ENCODE assay signal across 16 cellular contexts in the genomic region with DNA sequence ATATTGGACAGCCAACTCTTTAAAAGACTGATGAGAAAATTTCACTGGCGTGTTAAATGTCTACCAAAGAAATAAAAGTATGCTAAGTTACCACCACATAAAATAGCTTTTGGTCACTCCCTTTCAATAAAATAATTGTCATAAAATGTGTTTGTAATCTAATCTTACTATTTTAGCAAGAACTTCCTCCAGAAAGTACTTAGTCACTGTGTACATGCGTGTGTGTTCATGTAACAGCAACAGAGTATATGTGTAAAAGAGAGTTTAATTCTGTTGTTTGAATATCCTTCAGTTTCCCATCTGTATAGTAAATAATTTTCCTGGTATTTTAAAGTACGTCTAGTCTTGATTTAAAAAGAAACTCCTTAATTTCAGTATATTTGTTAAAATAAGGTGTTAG. TPM values are rescaled to one million over a fixed set of nuclear protein-coding genes. Genes with fewer than 3 reads are reported as not detected.
DNase-seq lines count a peak whose midpoint lies in the region; ATAC-seq, FAIRE-seq and TF ChIP-seq lines count a peak whose summit lies in the region.
"Had no signal": no experiment of that assay in that cellular context is flagged by ENCODE, and none has a peak within 500 bp of the region (broad histone marks: within the 10 kb centered on the region; RNA-seq: fewer than 3 reads in every experiment).

No MANE protein-coding gene starts in this region.

- H3K36me3 ChIP-seq in PC-3 (ENCODE audit: low read depth, low read length) (no peaks in the 10 kb centered on the region), muscle layer of duodenum (ENCODE audit: control insufficient read depth in 1 of 2, insufficient read depth in 2 of 2, low read length in 2 of 2) (no peaks in the 10 kb centered on the region), transverse colon (no peaks in the 10 kb centered on the region)
- H3K36me3 ChIP-seq: SJCRH30 had no signal

- TF ChIP-seq CTCF in PC-3 (conservative IDR thresholded peaks at IDR 0.05; ENCODE audit: low read depth, low read length) = no peak
- no peak for TF ChIP-seq CTCF in transverse colon (IDR thresholded peaks at IDR 0.05)

- H3F3A ChIP-seq in PC-3 (ENCODE audit: low read length, unreplicated experiment) = no peaks in the 10 kb centered on the region

- H3K9me3 ChIP-seq in PC-3 (ENCODE audit: low read length) = no peaks in the 10 kb centered on the region
- H3K9me3 ChIP-seq in muscle layer of duodenum (ENCODE audit: control insufficient read depth in 1 of 2, low read length in 2 of 2) = no peaks in the 10 kb centered on the region
- H3K9me3 ChIP-seq in transverse colon = no peaks in the 10 kb centered on the region
- H3K9me3 ChIP-seq: SJCRH30 had no signal

- 45 to 50% methylated on average over 3 of the region's 3 CpGs for WGBS in transverse colon (ENCODE audit: low coverage in 1 of 2), 2 donors

- POLR2A ChIA-PET in PC-3 (lab: Charles Lee; ENCODE audit: unreplicated experiment) = interaction anchor here (0.5 to 0.6 kb wide), 2 partner anchors 32 to 119 kb away, joined by 3 read pairs; no protein-coding TSS in a partner anchor

- H3K27ac ChIP-seq in PC-3 (ENCODE audit: low read length) = peak overlapping the region; percentile 59
- H3K27ac ChIP-seq in muscle layer of duodenum (ENCODE audit: low read length) = peak overlapping the region; percentile 5
- H3K27ac ChIP-seq in transverse colon = peak overlapping the region; percentile 66 to 72 (median 70)
- H3K27ac ChIP-seq: PC-9, SJCRH30 had no signal

- FAIRE-seq in colon (lab: Jason Lieb, UNC) = peak; percentile 85

- H2AFZ ChIP-seq in PC-3 (ENCODE audit: low read length) = no peak overlapping the region
- H2AFZ ChIP-seq: PC-9 had no signal

- H3K27me3 ChIP-seq in PC-3 (ENCODE audit: low read length) (no peaks in the 10 kb centered on the region), muscle layer of duodenum (ENCODE audit: low read depth, low read length) (no peaks in the 10 kb centered on the region), transverse colon (no peaks in the 10 kb centered on the region)
- H3K27me3 ChIP-seq: SJCRH30 had no signal

- no peak for TF ChIP-seq EP300 in transverse colon (IDR thresholded peaks at IDR 0.05; ENCODE audit: low read depth)

- no TSS peak for BruUV-seq in PC-3 (replicated peaks; lab: Mats Ljungman, UMichigan)

- H3K4me1 ChIP-seq in PC-3 (ENCODE audit: insufficient read depth, low read length) = peaks cover 28% of the 10 kb centered on the region
- no peaks in the 10 kb centered on the region for H3K4me1 ChIP-seq in muscle layer of duodenum (ENCODE audit: control insufficient read depth in 1 of 2, insufficient read depth in 2 of 2, low read length in 2 of 2)
- H3K4me1 ChIP-seq in transverse colon = peaks cover 0 to 36% (median 20%) of the 10 kb centered on the region in 4 donors

- peak overlapping the region; percentile 9; the same call in 1 of the 2 replicates for H3K4me2 ChIP-seq in PC-3 (ENCODE audit: low read length)
- H3K4me2 ChIP-seq: PC-9 had no signal

- peak; percentile 47 for DNase-seq in PC-3
- no peak for DNase-seq in transverse colon
- no peak for DNase-seq in SKM-1 treated with dmso at 0.1 percent for 144 hours (lab: John Stamatoyannopoulos, UW; ENCODE audit: unreplicated experiment)
- no peak for DNase-seq in middle frontal gyrus (ENCODE audit: extremely low spot score, low spot score)
- DNase-seq: CD4-positive, alpha-beta memory T cell; H7; NCI-H1417; NCI-H1930; NCI-H446; NCI-H69; NK-92 treated with Interleukin-12 subunit alpha and Interleukin-12 subunit beta, amount 100 ng/mL, for 24 hours; PC-9; SJCRH30 had no signal

- no peaks in the 10 kb centered on the region for H3K79me2 ChIP-seq in PC-3 (ENCODE audit: low read length)

- ATAC-seq in PC-3 (peak; percentile 79), HG02759 (IDR thresholded peaks at IDR 0.05; ENCODE audit: unreplicated experiment) (no peak)

- no peak overlapping the region for H3K9ac ChIP-seq in PC-3 (ENCODE audit: low read length)

- in situ Hi-C loops in transverse colon (cut with MboI; ENCODE audit: low pct_ligation_motif_present in 1 of 4, low pct_unique_long_range_greater_than_20kb in 1 of 4, low sequenced_read_pairs in 3 of 4) = loop anchor here in 1 of 4 donors (25.0 kb wide), 1 partner anchor 97 kb away; no protein-coding TSS in a partner anchor

- intact Hi-C loops in PC-3 (cut with micrococcal nuclease) = loop anchor here (2.0 to 5.0 kb wide), 3 partner anchors 37 to 102 kb away; a partner anchor contains a TSS
- intact Hi-C loops in transverse colon (cut with DNase I; ENCODE audit: low total_unique reads) = no loop called here

- no peak for TF ChIP-seq POLR2A in transverse colon (IDR thresholded peaks at IDR 0.05)

- CTCF ChIA-PET in PC-3 (lab: Charles Lee) = no interaction called here

- H3K9me2 ChIP-seq in PC-3 (replicated peaks; ENCODE audit: low read length) = no peaks in the 10 kb centered on the region

- no peaks in the 10 kb centered on the region for H4K20me1 ChIP-seq in PC-3 (ENCODE audit: low read length)

- H3K4me3 ChIP-seq in PC-3 (ENCODE audit: low read length) (no peak overlapping the region), muscle layer of duodenum (ENCODE audit: low read depth in 1 of 2, low read length in 2 of 2) (no peak overlapping the region), transverse colon (no peak overlapping the region)
- H3K4me3 ChIP-seq: PC-9, SJCRH30 had no signal

RNA-seq across cellular contexts. Expression of a gene that starts 35.0 kb away (rescaled TPM):
- total RNA-seq in PC-3 (2014; rRNA removed) (8.5 and 10.9 TPM in 2 replicates), transverse colon (10 to 100 TPM; 30.1 to 97.8 (median 65.7) TPM)

Comparison
In these comparisons a context has a peak if more than half of its experiments do, and no peak if none do; other contexts are left out.
1. H3K27ac ChIP-seq: peak in every context shown above with its lines; median percentile 70 in transverse colon; 59 in PC-3; 5 in muscle layer of duodenum.